2 cellular contexts compared by ENCODE assay signal in the genomic region with DNA sequence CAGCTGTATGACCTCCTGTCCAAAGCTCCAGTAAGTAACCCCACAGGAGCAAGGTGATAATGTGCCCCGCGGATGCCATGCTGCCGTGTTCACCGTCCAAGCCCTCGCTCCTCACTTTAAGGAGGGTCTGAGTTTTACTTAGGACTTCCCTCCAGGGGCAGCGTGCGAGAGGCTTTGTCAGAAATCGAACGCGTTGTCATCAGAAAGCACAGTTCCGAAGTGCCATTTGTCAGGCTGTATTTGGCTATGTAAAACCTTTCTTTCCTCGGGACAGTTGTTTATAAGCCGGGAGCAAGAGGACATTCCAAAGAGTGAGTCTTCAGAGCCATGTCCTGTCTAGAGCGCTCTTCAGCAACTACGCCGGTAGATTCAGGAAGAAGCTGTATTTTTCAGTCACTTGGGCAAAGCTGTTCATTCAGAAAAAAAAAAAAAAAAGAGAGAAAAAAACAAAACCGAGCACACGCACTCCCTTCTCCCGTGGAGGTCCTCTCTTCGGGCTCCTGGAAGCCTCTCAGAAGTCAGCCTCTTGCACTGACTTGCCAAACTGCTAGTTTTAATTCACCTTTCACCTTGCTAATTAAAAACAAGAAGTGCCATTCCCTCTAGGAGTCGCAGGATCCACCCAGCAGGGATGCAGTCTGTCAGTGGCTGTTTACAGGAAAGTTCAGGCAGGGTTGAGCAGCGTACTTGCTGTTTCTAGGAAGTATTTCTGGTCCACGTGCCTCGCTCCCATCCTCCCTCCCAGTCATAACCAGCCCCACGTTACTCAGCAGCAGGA.
TF ChIP-seq lines count a peak whose summit lies in the region.

A gene (minus strand): TSS at position 676 of the 778 bp plus-strand sequence.

TF ChIP-seq in endothelial cell of umbilical vein, 7 proteins besides CTCF, POLR2A, EP300 and RAD21 (continued from another document):
- TF ChIP-seq, protein P1, sequence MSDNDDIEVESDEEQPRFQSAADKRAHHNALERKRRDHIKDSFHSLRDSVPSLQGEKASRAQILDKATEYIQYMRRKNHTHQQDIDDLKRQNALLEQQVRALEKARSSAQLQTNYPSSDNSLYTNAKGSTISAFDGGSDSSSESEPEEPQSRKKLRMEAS (IDR thresholded peaks at IDR 0.05; ENCODE audit: insufficient read depth, insufficient read length): no peak
- no peak for TF ChIP-seq GATA2 (IDR thresholded peaks at IDR 0.05; ENCODE audit: insufficient read depth, insufficient read length, low read depth, low read length)

TF ChIP-seq in neural cell, 6 proteins besides CTCF, POLR2A, EP300 and RAD21 (continued from another document):
- TF ChIP-seq, protein P2, sequence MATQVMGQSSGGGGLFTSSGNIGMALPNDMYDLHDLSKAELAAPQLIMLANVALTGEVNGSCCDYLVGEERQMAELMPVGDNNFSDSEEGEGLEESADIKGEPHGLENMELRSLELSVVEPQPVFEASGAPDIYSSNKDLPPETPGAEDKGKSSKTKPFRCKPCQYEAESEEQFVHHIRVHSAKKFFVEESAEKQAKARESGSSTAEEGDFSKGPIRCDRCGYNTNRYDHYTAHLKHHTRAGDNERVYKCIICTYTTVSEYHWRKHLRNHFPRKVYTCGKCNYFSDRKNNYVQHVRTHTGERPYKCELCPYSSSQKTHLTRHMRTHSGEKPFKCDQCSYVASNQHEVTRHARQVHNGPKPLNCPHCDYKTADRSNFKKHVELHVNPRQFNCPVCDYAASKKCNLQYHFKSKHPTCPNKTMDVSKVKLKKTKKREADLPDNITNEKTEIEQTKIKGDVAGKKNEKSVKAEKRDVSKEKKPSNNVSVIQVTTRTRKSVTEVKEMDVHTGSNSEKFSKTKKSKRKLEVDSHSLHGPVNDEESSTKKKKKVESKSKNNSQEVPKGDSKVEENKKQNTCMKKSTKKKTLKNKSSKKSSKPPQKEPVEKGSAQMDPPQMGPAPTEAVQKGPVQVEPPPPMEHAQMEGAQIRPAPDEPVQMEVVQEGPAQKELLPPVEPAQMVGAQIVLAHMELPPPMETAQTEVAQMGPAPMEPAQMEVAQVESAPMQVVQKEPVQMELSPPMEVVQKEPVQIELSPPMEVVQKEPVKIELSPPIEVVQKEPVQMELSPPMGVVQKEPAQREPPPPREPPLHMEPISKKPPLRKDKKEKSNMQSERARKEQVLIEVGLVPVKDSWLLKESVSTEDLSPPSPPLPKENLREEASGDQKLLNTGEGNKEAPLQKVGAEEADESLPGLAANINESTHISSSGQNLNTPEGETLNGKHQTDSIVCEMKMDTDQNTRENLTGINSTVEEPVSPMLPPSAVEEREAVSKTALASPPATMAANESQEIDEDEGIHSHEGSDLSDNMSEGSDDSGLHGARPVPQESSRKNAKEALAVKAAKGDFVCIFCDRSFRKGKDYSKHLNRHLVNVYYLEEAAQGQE (IDR thresholded peaks at IDR 0.05; ENCODE audit: borderline replicate concordance): no peak
